Comparison of ENCODE assay signal across 34 cellular contexts in genomic region chr5:137741718-137742117, GRCh38. TPM values are rescaled to one million over a fixed set of nuclear protein-coding genes. Genes with fewer than 3 reads are reported as not detected.
DNase-seq lines count a peak whose midpoint lies in the region; ATAC-seq, FAIRE-seq and TF ChIP-seq lines count a peak whose summit lies in the region.
"Had no signal": no experiment of that assay in that cellular context is flagged by ENCODE, and none has a peak within 500 bp of the region (broad histone marks: within the 10 kb centered on the region; RNA-seq: fewer than 3 reads in every experiment).

No MANE protein-coding gene starts in this region.

- H3K27me3 Mint-ChIP-seq in nephron progenitor cell (ENCODE audit: low read depth, poor library complexity): peaks cover 4% of the 10 kb centered on the region
- H3K27me3 Mint-ChIP-seq: activated T-helper 17 cell treated with anti-CD3 and anti-CD28 coated beads, Interleukin-2, amount 50 U/mL, for 72 hours; CD4-positive, alpha-beta T cell; central memory CD8-positive, alpha-beta T cell; stimulated activated naive CD8-positive, alpha-beta T cell treated with anti-CD3 and anti-CD28 coated beads, Interleukin-15, Interleukin-2, amounts not matched to agents 100 ng/mL and 50 ng/mL, for 24 hours had no signal

- intact Hi-C loops in right cardiac atrium (cut with DNase I): loop anchor here (2.0 to 10.0 kb wide), 4 partner anchors 79 to 117 kb away; no protein-coding TSS in a partner anchor

- H3K4me3 Mint-ChIP-seq in nephron progenitor cell: no peak overlapping the region
- H3K4me3 Mint-ChIP-seq: activated T-helper 17 cell treated with anti-CD3 and anti-CD28 coated beads, Interleukin-2, amount 50 U/mL, for 72 hours; CD4-positive, alpha-beta T cell; central memory CD8-positive, alpha-beta T cell; endodermal cell; neural progenitor cell; stimulated activated naive CD8-positive, alpha-beta T cell treated with anti-CD3 and anti-CD28 coated beads, Interleukin-15, Interleukin-2, amounts not matched to agents 100 ng/mL and 50 ng/mL, for 24 hours had no signal

- H3K4me1 ChIP-seq in right cardiac atrium (ENCODE audit: control insufficient read depth, insufficient read depth, low read length): peaks cover 3% of the 10 kb centered on the region
- H3K4me1 ChIP-seq: body of pancreas, neural progenitor cell, SJCRH30 had no signal

- no peaks in the 10 kb centered on the region for H3K9me3 ChIP-seq in right cardiac atrium (ENCODE audit: control insufficient read depth, low read length)
- H3K9me3 ChIP-seq: body of pancreas, left ventricle myocardium inferior, pancreas, right atrium auricular region, vagina had no signal

- no peak overlapping the region for H3K4me3 ChIP-seq in right cardiac atrium (ENCODE audit: low read length)
- H3K4me3 ChIP-seq: body of pancreas, left ventricle myocardium inferior, neural progenitor cell, pancreas, right atrium auricular region, SJCRH30, spleen, vagina had no signal

- DNase-seq in DMS79 (lab: John Stamatoyannopoulos, UW) (peak; percentile 31), NCI-H1417 (lab: John Stamatoyannopoulos, UW) (peak; percentile 39 to 88 (median 84)), NCI-H2107 (lab: John Stamatoyannopoulos, UW) (peak; percentile 69), NCI-H748 (lab: John Stamatoyannopoulos, UW; ENCODE audit: unreplicated experiment) (peak; percentile 84), nephron progenitor cell (no peak), urothelium cell line (ENCODE audit: low spot score) (no peak), right cardiac atrium (no peak)
- DNase-seq: activated CD4-positive, alpha-beta T cell treated with anti-CD3 and anti-CD28 coated beads for 4 hours; activated naive CD4-positive, alpha-beta T cell treated with anti-CD3 and anti-CD28 coated beads, Interleukin-2, amount 50 U/mL, for 16 hours; AML-193; body of pancreas; CD4-positive, alpha-beta T cell; endodermal cell; Kasumi-1; left ventricle myocardium inferior; mesenchymal stem cell; NCI-H2171 treated with DMSO at 0.1 percent for 48 hours; NCI-H82; pancreas; RPMI8226; SJCRH30; spleen; stimulated activated CD8-positive, alpha-beta memory T cell treated with anti-CD3 and anti-CD28 coated beads, Interleukin-4, amount 100 ng/mL, for 48 hours; T1000; WERI-Rb-1 had no signal

- H3K9me3 Mint-ChIP-seq in nephron progenitor cell: peaks cover 14% of the 10 kb centered on the region
- H3K9me3 Mint-ChIP-seq: activated T-helper 17 cell treated with anti-CD3 and anti-CD28 coated beads, Interleukin-2, amount 50 U/mL, for 72 hours; central memory CD8-positive, alpha-beta T cell; stimulated activated naive CD8-positive, alpha-beta T cell treated with anti-CD3 and anti-CD28 coated beads, Interleukin-15, Interleukin-2, amounts not matched to agents 100 ng/mL and 50 ng/mL, for 24 hours had no signal

- peaks cover 4% of the 10 kb centered on the region for H3K36me3 Mint-ChIP-seq in nephron progenitor cell (ENCODE audit: low read depth)
- H3K36me3 Mint-ChIP-seq: neural progenitor cell had no signal

- ATAC-seq in GM19455 (IDR thresholded peaks at IDR 0.05; ENCODE audit: unreplicated experiment) (no peak), right cardiac atrium (no peak)
- ATAC-seq: activated T-helper 17 cell treated with anti-CD3 and anti-CD28 coated beads, Interleukin-2, amount 50 U/mL, for 72 hours; body of pancreas; pancreas had no signal

- H3K27ac ChIP-seq in right cardiac atrium (ENCODE audit: low read length): no peak overlapping the region
- H3K27ac ChIP-seq: body of pancreas, left ventricle myocardium inferior, neural progenitor cell, pancreas, right atrium auricular region, SJCRH30, spleen, vagina, WERI-Rb-1 had no signal

- FAIRE-seq in urothelium cell line (lab: Jason Lieb, UNC): no peak
- FAIRE-seq: D721Med, GM12892, pancreas had no signal

- H3K4me1 Mint-ChIP-seq in nephron progenitor cell: no peaks in the 10 kb centered on the region
- H3K4me1 Mint-ChIP-seq: activated T-helper 17 cell treated with anti-CD3 and anti-CD28 coated beads, Interleukin-2, amount 50 U/mL, for 72 hours; central memory CD8-positive, alpha-beta T cell; neural progenitor cell had no signal

- H3K27me3 ChIP-seq in right cardiac atrium (ENCODE audit: control insufficient read depth, insufficient read depth): no peaks in the 10 kb centered on the region
- H3K27me3 ChIP-seq: body of pancreas, neural progenitor cell, pancreas, right atrium auricular region, SJCRH30, spleen, vagina had no signal

- no peak for TF ChIP-seq CTCF in nephron progenitor cell (IDR thresholded peaks at IDR 0.05)

- whole genome bisulfite sequencing in right cardiac atrium: 80% methylated on average over 8 of the region's 8 CpGs

- no peak overlapping the region for H3K27ac Mint-ChIP-seq in nephron progenitor cell
- H3K27ac Mint-ChIP-seq: activated T-helper 17 cell treated with anti-CD3 and anti-CD28 coated beads, Interleukin-2, amount 50 U/mL, for 72 hours; CD4-positive, alpha-beta T cell; endodermal cell; neural progenitor cell; stimulated activated naive CD8-positive, alpha-beta T cell treated with anti-CD3 and anti-CD28 coated beads, Interleukin-15, Interleukin-2, amounts not matched to agents 100 ng/mL and 50 ng/mL, for 24 hours had no signal

RNA-seq across cellular contexts. Expression of gene KLHL3, which starts 5.8 kb away (rescaled TPM):
- total RNA-seq in right cardiac atrium: 10 to 100 TPM; 39.6 to 57.7 (median 41.0) TPM
- polyA plus RNA-seq in right cardiac atrium: 13.1 TPM
- total RNA-seq: SJCRH30 had no signal

RNA-seq across cellular contexts. Expression of gene HNRNPA0, which starts 12.4 kb away (rescaled TPM):
- total RNA-seq in right cardiac atrium: 10 to 100 TPM; 16.7 to 26.7 (median 19.7) TPM
- polyA plus RNA-seq in right cardiac atrium: 19.5 TPM

Comparison
In these comparisons a context has a peak if more than half of its experiments do, and no peak if none do; other contexts are left out.
1. DNase-seq: peak in DMS79 (single experiment), NCI-H1417 (3 of 3), NCI-H2107 (single experiment) and NCI-H748 (single experiment); none in nephron progenitor cell (single experiment), urothelium cell line (single experiment) and right cardiac atrium (0 of 3).